1 cellular context compared by ENCODE assay signal in genomic region chr1:84998642-84999280, GRCh38.
TF ChIP-seq lines count a peak whose summit lies in the region.

No MANE protein-coding gene starts in this region.

TF ChIP-seq in GM12878, 131 proteins besides CTCF, POLR2A, EP300 and RAD21 (continued from another document):
- TF ChIP-seq ZNF687 (IDR thresholded peaks at IDR 0.05) (peak; percentile 27; the same call in 1 of the 2 replicates), TAF1 (IDR thresholded peaks at IDR 0.05; ENCODE audit: borderline replicate concordance, low read depth, low read length) (no peak), IRF3 (IDR thresholded peaks at IDR 0.05) (no peak), SMARCA5 (IDR thresholded peaks at IDR 0.05) (peak; percentile 54; the same call in 1 of the 2 replicates), NBN (IDR thresholded peaks at IDR 0.05) (no peak), HCFC1 (IDR thresholded peaks at IDR 0.05; ENCODE audit: low read length) (no peak), SMAD5 (IDR thresholded peaks at IDR 0.05; ENCODE audit: low read depth) (no peak), ZNF207 (IDR thresholded peaks at IDR 0.05; ENCODE audit: borderline replicate concordance) (no peak), LARP7 (IDR thresholded peaks at IDR 0.05) (peak; percentile 32; the same call in 1 of the 2 replicates), KLF5 (IDR thresholded peaks at IDR 0.05; ENCODE audit: partially characterized antibody) (no peak), HDAC6 (IDR thresholded peaks at IDR 0.05; ENCODE audit: unreplicated experiment) (no peak), NFIC (IDR thresholded peaks at IDR 0.05; ENCODE audit: low read depth, low read length) (peak; percentile 26; the same call in 1 of the 2 replicates), ZNF24 (IDR thresholded peaks at IDR 0.05) (no peak), ESRRA (IDR thresholded peaks at IDR 0.05; ENCODE audit: low read length) (no peak), CBX5 (IDR thresholded peaks at IDR 0.05; ENCODE audit: low read depth) (no peak), RFX5 (IDR thresholded peaks at IDR 0.05; ENCODE audit: low read depth, low read length) (no peak), ZNF622 (IDR thresholded peaks at IDR 0.05) (no peak), ETV6 (conservative IDR thresholded peaks at IDR 0.05 in 1 of 2, IDR thresholded peaks at IDR 0.05 in 1 of 2; ENCODE audit: borderline replicate concordance in 1 of 2, low read depth in 1 of 2) (no peak), MEF2B (IDR thresholded peaks at IDR 0.05; ENCODE audit: partially characterized antibody, poor library complexity, severe bottlenecking) (no peak), ZNF274 (IDR thresholded peaks at IDR 0.05; ENCODE audit: insufficient read depth, insufficient read length) (no peak), NFYA (IDR thresholded peaks at IDR 0.05; ENCODE audit: borderline replicate concordance, low read depth, low read length) (no peak), GATAD2B (conservative IDR thresholded peaks at IDR 0.05; ENCODE audit: low read depth) (peak; percentile 16; the same call in 1 of the 2 replicates), NR2F1 (conservative IDR thresholded peaks at IDR 0.05) (no peak), ZBTB11 (CRISPR knock-in tag; IDR thresholded peaks at IDR 0.05) (no peak), STAT1 (conservative IDR thresholded peaks at IDR 0.05) (no peak), SIN3A (IDR thresholded peaks at IDR 0.05; ENCODE audit: low read depth, low read length) (no peak), NFXL1 (IDR thresholded peaks at IDR 0.05; ENCODE audit: borderline replicate concordance) (no peak), MYC (IDR thresholded peaks at IDR 0.05; ENCODE audit: insufficient read depth, insufficient read length, insufficient replicate concordance, low read length, severe bottlenecking) (no peak), SREBF2 (IDR thresholded peaks at IDR 0.05; ENCODE audit: low read length) (no peak)
- TF ChIP-seq, protein P1, sequence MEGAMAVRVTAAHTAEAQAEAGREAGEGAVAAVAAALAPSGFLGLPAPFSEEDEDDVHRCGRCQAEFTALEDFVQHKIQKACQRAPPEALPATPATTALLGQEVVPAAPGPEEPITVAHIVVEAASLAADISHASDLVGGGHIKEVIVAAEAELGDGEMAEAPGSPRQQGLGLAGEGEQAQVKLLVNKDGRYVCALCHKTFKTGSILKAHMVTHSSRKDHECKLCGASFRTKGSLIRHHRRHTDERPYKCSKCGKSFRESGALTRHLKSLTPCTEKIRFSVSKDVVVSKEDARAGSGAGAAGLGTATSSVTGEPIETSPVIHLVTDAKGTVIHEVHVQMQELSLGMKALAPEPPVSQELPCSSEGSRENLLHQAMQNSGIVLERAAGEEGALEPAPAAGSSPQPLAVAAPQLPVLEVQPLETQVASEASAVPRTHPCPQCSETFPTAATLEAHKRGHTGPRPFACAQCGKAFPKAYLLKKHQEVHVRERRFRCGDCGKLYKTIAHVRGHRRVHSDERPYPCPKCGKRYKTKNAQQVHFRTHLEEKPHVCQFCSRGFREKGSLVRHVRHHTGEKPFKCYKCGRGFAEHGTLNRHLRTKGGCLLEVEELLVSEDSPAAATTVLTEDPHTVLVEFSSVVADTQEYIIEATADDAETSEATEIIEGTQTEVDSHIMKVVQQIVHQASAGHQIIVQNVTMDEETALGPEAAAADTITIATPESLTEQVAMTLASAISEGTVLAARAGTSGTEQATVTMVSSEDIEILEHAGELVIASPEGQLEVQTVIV (IDR thresholded peaks at IDR 0.05; ENCODE audit: borderline replicate concordance, partially characterized antibody), result no peak
- TF ChIP-seq, protein P2, sequence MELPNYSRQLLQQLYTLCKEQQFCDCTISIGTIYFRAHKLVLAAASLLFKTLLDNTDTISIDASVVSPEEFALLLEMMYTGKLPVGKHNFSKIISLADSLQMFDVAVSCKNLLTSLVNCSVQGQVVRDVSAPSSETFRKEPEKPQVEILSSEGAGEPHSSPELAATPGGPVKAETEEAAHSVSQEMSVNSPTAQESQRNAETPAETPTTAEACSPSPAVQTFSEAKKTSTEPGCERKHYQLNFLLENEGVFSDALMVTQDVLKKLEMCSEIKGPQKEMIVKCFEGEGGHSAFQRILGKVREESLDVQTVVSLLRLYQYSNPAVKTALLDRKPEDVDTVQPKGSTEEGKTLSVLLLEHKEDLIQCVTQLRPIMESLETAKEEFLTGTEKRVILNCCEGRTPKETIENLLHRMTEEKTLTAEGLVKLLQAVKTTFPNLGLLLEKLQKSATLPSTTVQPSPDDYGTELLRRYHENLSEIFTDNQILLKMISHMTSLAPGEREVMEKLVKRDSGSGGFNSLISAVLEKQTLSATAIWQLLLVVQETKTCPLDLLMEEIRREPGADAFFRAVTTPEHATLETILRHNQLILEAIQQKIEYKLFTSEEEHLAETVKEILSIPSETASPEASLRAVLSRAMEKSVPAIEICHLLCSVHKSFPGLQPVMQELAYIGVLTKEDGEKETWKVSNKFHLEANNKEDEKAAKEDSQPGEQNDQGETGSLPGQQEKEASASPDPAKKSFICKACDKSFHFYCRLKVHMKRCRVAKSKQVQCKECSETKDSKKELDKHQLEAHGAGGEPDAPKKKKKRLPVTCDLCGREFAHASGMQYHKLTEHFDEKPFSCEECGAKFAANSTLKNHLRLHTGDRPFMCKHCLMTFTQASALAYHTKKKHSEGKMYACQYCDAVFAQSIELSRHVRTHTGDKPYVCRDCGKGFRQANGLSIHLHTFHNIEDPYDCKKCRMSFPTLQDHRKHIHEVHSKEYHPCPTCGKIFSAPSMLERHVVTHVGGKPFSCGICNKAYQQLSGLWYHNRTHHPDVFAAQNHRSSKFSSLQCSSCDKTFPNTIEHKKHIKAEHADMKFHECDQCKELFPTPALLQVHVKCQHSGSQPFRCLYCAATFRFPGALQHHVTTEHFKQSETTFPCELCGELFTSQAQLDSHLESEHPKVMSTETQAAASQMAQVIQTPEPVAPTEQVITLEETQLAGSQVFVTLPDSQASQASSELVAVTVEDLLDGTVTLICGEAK (IDR thresholded peaks at IDR 0.05; ENCODE audit: borderline replicate concordance), result no peak
- TF ChIP-seq, protein P3, sequence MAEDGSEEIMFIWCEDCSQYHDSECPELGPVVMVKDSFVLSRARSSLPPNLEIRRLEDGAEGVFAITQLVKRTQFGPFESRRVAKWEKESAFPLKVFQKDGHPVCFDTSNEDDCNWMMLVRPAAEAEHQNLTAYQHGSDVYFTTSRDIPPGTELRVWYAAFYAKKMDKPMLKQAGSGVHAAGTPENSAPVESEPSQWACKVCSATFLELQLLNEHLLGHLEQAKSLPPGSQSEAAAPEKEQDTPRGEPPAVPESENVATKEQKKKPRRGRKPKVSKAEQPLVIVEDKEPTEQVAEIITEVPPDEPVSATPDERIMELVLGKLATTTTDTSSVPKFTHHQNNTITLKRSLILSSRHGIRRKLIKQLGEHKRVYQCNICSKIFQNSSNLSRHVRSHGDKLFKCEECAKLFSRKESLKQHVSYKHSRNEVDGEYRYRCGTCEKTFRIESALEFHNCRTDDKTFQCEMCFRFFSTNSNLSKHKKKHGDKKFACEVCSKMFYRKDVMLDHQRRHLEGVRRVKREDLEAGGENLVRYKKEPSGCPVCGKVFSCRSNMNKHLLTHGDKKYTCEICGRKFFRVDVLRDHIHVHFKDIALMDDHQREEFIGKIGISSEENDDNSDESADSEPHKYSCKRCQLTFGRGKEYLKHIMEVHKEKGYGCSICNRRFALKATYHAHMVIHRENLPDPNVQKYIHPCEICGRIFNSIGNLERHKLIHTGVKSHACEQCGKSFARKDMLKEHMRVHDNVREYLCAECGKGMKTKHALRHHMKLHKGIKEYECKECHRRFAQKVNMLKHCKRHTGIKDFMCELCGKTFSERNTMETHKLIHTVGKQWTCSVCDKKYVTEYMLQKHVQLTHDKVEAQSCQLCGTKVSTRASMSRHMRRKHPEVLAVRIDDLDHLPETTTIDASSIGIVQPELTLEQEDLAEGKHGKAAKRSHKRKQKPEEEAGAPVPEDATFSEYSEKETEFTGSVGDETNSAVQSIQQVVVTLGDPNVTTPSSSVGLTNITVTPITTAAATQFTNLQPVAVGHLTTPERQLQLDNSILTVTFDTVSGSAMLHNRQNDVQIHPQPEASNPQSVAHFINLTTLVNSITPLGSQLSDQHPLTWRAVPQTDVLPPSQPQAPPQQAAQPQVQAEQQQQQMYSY (CRISPR knock-in tag; IDR thresholded peaks at IDR 0.05), result no peak
- TF ChIP-seq, protein P4, sequence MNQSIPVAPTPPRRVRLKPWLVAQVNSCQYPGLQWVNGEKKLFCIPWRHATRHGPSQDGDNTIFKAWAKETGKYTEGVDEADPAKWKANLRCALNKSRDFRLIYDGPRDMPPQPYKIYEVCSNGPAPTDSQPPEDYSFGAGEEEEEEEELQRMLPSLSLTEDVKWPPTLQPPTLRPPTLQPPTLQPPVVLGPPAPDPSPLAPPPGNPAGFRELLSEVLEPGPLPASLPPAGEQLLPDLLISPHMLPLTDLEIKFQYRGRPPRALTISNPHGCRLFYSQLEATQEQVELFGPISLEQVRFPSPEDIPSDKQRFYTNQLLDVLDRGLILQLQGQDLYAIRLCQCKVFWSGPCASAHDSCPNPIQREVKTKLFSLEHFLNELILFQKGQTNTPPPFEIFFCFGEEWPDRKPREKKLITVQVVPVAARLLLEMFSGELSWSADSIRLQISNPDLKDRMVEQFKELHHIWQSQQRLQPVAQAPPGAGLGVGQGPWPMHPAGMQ (IDR thresholded peaks at IDR 0.05; ENCODE audit: borderline replicate concordance), result no peak
